Comparison of ENCODE assay signal across 29 cellular contexts in the genomic region with DNA sequence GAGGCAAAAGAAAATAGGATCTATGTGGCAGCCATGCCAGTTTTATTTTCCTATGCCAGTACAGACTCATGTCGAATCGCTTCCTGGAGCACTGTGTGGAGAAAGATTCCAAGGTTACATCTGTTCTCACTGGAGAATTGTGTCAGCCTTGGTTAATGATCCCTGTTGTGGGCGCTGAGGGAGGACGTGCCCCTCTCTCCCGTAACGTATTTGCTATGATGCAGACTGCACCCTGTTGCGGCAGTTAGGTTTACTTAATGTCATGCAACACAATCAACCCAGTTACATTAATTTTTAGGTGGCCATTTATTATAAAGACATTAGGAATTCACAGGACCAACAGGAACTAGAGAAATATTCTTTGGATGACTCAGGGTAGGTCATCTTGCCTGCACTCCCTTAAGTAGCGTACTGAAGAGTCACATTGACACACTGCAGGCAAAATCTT.
A peak's percentile ranks its signal among the peaks of the same experiment; 100 is the strongest.
DNase-seq lines count a peak whose midpoint lies in the region; ATAC-seq lines count a peak whose summit lies in the region.
"Had no signal": no experiment of that assay in that cellular context is flagged by ENCODE, and none has a peak within 500 bp of the region (broad histone marks: within the 10 kb centered on the region; RNA-seq: fewer than 3 reads in every experiment).

No MANE protein-coding gene starts in this region.

- in situ Hi-C loops in ACHN (cut with HindIII; ENCODE audit: low pct_ligation_motif_present, low pct_unique_long_range_greater_than_20kb, low sequenced_read_pairs): no loop called here
- in situ Hi-C loops in KBM-7 (cut with MboI; ENCODE audit: low pct_unique_long_range_greater_than_20kb, low sequenced_read_pairs): no loop called here

- no peak for ATAC-seq in GM19023 (IDR thresholded peaks at IDR 0.05; ENCODE audit: unreplicated experiment)
- ATAC-seq in HG03442 (IDR thresholded peaks at IDR 0.05; ENCODE audit: unreplicated experiment): no peak
- no peak for ATAC-seq in GM21786 (IDR thresholded peaks at IDR 0.05; ENCODE audit: unreplicated experiment)
- ATAC-seq: activated naive CD8-positive, alpha-beta T cell treated with anti-CD3 and anti-CD28 coated beads, Interleukin-2, amount 50 U/mL, for 24 hours; gastroesophageal sphincter; right cardiac atrium had no signal

- DNase-seq in ACHN (peak; percentile 84), LHCN-M2 (ENCODE audit: low read depth) (peak; percentile 12), amniotic epithelial cell (ENCODE audit: low read depth) (peak; percentile 6), iris pigment epithelial cell (ENCODE audit: low read depth) (peak; percentile 47), KBM-7 (no peak)
- DNase-seq: activated CD4-positive, alpha-beta memory T cell treated with anti-CD3 and anti-CD28 coated beads, Interleukin-2, amount 10 ng/mL, durations not matched to agents 7 days and 5 days; activated CD4-positive, CD25-positive, alpha-beta regulatory T cell treated with anti-CD3 and anti-CD28 coated beads, Interleukin-2, amount 50 U/mL, for 72 hours; activated CD8-positive, alpha-beta memory T cell treated with anti-CD3 and anti-CD28 coated beads, Interleukin-2, amount 50 U/mL, for 4 hours; activated naive CD4-positive, alpha-beta T cell; activated naive CD8-positive, alpha-beta T cell treated with anti-CD3 and anti-CD28 coated beads, Interleukin-2, amount 50 U/mL, for 24 hours; AML-193; CD4-positive, CD25-positive, alpha-beta regulatory T cell; hypothalamus; immature natural killer cell; left ventricle myocardium inferior; mesendoderm; NCI-H1105; NCI-H187; NCI-H2171; NCI-H510A; posterior cingulate gyrus; right cardiac atrium; stimulated activated CD4-positive, alpha-beta T cell treated with anti-CD3 and anti-CD28 coated beads, Interleukin-1b, Interleukin-23, amount 100 ng/mL, for 48 hours; stimulated activated CD8-positive, alpha-beta memory T cell treated with anti-CD3 and anti-CD28 coated beads, Interleukin-4, amount 100 ng/mL, for 48 hours; stomach had no signal
